In genomic region chr6:125041740-125042459, GRCh38 we compare ENCODE assay signal across 18 cellular contexts.
DNase-seq lines count a peak whose midpoint lies in the region; ATAC-seq and TF ChIP-seq lines count a peak whose summit lies in the region.
"Had no signal": no experiment of that assay in that cellular context is flagged by ENCODE, and none has a peak within 500 bp of the region (broad histone marks: within the 10 kb centered on the region; RNA-seq: fewer than 3 reads in every experiment).

No MANE protein-coding gene starts in this region.

- H3K4me3 ChIP-seq in breast epithelium, result no peak overlapping the region
- no peak overlapping the region for H3K4me3 ChIP-seq in PC-3 (ENCODE audit: low read length)
- H3K4me3 ChIP-seq in epithelial cell of esophagus (ENCODE audit: low read length), result no peak overlapping the region
- H3K4me3 ChIP-seq in skeletal muscle cell (ENCODE audit: low read depth, low read length), result no peak overlapping the region
- H3K4me3 ChIP-seq: gastroesophageal sphincter, vagina had no signal

- no peaks in the 10 kb centered on the region for H3K27me3 ChIP-seq in breast epithelium
- no peaks in the 10 kb centered on the region for H3K27me3 ChIP-seq in PC-3 (ENCODE audit: low read length)
- H3K27me3 ChIP-seq: gastroesophageal sphincter, vagina had no signal

- peak overlapping the region; percentile 36 for H3K27ac Mint-ChIP-seq in MCF 10A (ENCODE audit: low read depth, unreplicated experiment)
- no peak overlapping the region for H3K27ac Mint-ChIP-seq in glutamatergic neuron (ENCODE audit: unreplicated experiment)
- H3K27ac Mint-ChIP-seq: immature natural killer cell; stimulated activated naive CD8-positive, alpha-beta T cell treated with anti-CD3 and anti-CD28 coated beads, Interleukin-15, amount 100 ng/mL, for 72 hours had no signal

- H3K27me3 Mint-ChIP-seq in MCF 10A (ENCODE audit: insufficient read depth, unreplicated experiment) (no peaks in the 10 kb centered on the region), glutamatergic neuron (ENCODE audit: unreplicated experiment) (no peaks in the 10 kb centered on the region)

- H2AFZ ChIP-seq in PC-3 (ENCODE audit: low read length), result no peak overlapping the region

- H3K4me3 Mint-ChIP-seq in MCF 10A (ENCODE audit: unreplicated experiment), result no peak overlapping the region
- no peak overlapping the region for H3K4me3 Mint-ChIP-seq in glutamatergic neuron (ENCODE audit: unreplicated experiment)
- H3K4me3 Mint-ChIP-seq: activated T-cell treated with anti-CD3 and anti-CD28 coated beads, Interleukin-2, amount 50 U/mL, for 4 hours; immature natural killer cell; stimulated activated naive CD8-positive, alpha-beta T cell treated with anti-CD3 and anti-CD28 coated beads, Interleukin-15, amount 100 ng/mL, for 72 hours had no signal

- no peak overlapping the region for H3K9ac ChIP-seq in PC-3 (ENCODE audit: low read length)

- H3K27ac ChIP-seq in breast epithelium (no peak overlapping the region), PC-3 (ENCODE audit: low read length) (no peak overlapping the region)
- H3K27ac ChIP-seq: gastroesophageal sphincter, vagina had no signal

- no peak for TF ChIP-seq POLR2A in breast epithelium (IDR thresholded peaks at IDR 0.05)

- H3K9me3 ChIP-seq in breast epithelium (no peaks in the 10 kb centered on the region), PC-3 (ENCODE audit: low read length) (no peaks in the 10 kb centered on the region)
- H3K9me3 ChIP-seq: gastroesophageal sphincter, vagina had no signal

- TF ChIP-seq CTCF in MCF 10A (IDR thresholded peaks at IDR 0.05; ENCODE audit: unreplicated experiment) (no peak), breast epithelium (IDR thresholded peaks at IDR 0.05) (no peak), PC-3 (conservative IDR thresholded peaks at IDR 0.05; ENCODE audit: low read depth, low read length) (no peak), epithelial cell of esophagus (IDR thresholded peaks at IDR 0.05; ENCODE audit: insufficient read depth, low read depth, low read length, missing control alignments) (no peak), glutamatergic neuron (IDR thresholded peaks at IDR 0.05; ENCODE audit: partially characterized antibody, unreplicated experiment) (no peak)

- peak; percentile 59 for ATAC-seq in PC-3
- ATAC-seq: activated T-cell treated with anti-CD3 and anti-CD28 coated beads, Interleukin-2, amount 50 U/mL, for 4 hours; gastroesophageal sphincter; stimulated activated naive CD8-positive, alpha-beta T cell treated with anti-CD3 and anti-CD28 coated beads, Interleukin-15, amount 100 ng/mL, for 72 hours had no signal

- no peaks in the 10 kb centered on the region for H3F3A ChIP-seq in PC-3 (ENCODE audit: low read length, unreplicated experiment)

- H3K36me3 Mint-ChIP-seq in MCF 10A (ENCODE audit: insufficient read depth, unreplicated experiment) (peaks cover 20% of the 10 kb centered on the region), glutamatergic neuron (ENCODE audit: unreplicated experiment) (no peaks in the 10 kb centered on the region)

- intact Hi-C loops in MCF 10A (cut with micrococcal nuclease), result no loop called here
- intact Hi-C loops in breast epithelium (cut with DNase I; ENCODE audit: low total_unique reads), result no loop called here
- intact Hi-C loops in PC-3 (cut with micrococcal nuclease), result no loop called here

- peaks cover 43% of the 10 kb centered on the region for H3K4me1 Mint-ChIP-seq in MCF 10A (ENCODE audit: insufficient read depth, unreplicated experiment)
- no peaks in the 10 kb centered on the region for H3K4me1 Mint-ChIP-seq in glutamatergic neuron (ENCODE audit: low read depth, unreplicated experiment)
- H3K4me1 Mint-ChIP-seq: immature natural killer cell; stimulated activated naive CD8-positive, alpha-beta T cell treated with anti-CD3 and anti-CD28 coated beads, Interleukin-15, amount 100 ng/mL, for 72 hours had no signal

- no peaks in the 10 kb centered on the region for H3K79me2 ChIP-seq in PC-3 (ENCODE audit: low read length)

- H3K4me2 ChIP-seq in PC-3 (ENCODE audit: low read length), result no peak overlapping the region

- CTCF ChIA-PET in MCF 10A (lab: Yijun Ruan, JAX) (interaction anchor here (1.2 kb wide), 1 partner anchor 34 kb away, joined by 3 read pairs; no protein-coding TSS in a partner anchor), PC-3 (lab: Charles Lee) (no interaction called here)

- DNase-seq in MCF 10A (ENCODE audit: unreplicated experiment), result peak; percentile 66
- DNase-seq in breast epithelium (ENCODE audit: low spot score in 2 of 2), result no peak
- DNase-seq in PC-3, result peak; percentile 69
- DNase-seq in epithelial cell of esophagus (ENCODE audit: low read depth), result peak; percentile 85
- peak; percentile 50 for DNase-seq in skeletal muscle cell (ENCODE audit: low read depth)
- DNase-seq in HK-2 (ENCODE audit: unreplicated experiment), result no peak
- DNase-seq in glutamatergic neuron, result no peak
- DNase-seq in putamen (ENCODE audit: low spot score), result no peak
- DNase-seq: activated CD4-positive, alpha-beta T cell treated with anti-CD3 and anti-CD28 coated beads, Interleukin-2, amount 50 U/mL, for 1 hour; activated T-cell treated with anti-CD3 and anti-CD28 coated beads, Interleukin-2, amount 50 U/mL, for 4 hours; immature natural killer cell; midbrain; NCI-H1930; occipital lobe; SHP77 treated with DMSO at 0.1 percent for 48 hours; stimulated activated naive CD8-positive, alpha-beta T cell treated with anti-CD3 and anti-CD28 coated beads, Interleukin-15, amount 100 ng/mL, for 72 hours had no signal

- BruUV-seq in MCF 10A (replicated peaks; lab: Mats Ljungman, UMichigan), result no TSS peak
- no TSS peak for BruUV-seq in PC-3 (replicated peaks; lab: Mats Ljungman, UMichigan)

- no peaks in the 10 kb centered on the region for H3K9me3 Mint-ChIP-seq in MCF 10A (ENCODE audit: unreplicated experiment)
- H3K9me3 Mint-ChIP-seq in glutamatergic neuron (ENCODE audit: unreplicated experiment), result no peaks in the 10 kb centered on the region
- H3K9me3 Mint-ChIP-seq: immature natural killer cell; stimulated activated naive CD8-positive, alpha-beta T cell treated with anti-CD3 and anti-CD28 coated beads, Interleukin-15, amount 100 ng/mL, for 72 hours had no signal

- H3K36me3 ChIP-seq in breast epithelium (no peaks in the 10 kb centered on the region), PC-3 (ENCODE audit: low read depth, low read length) (no peaks in the 10 kb centered on the region)

- POLR2A ChIA-PET in MCF 10A (lab: Yijun Ruan, JAX), result interaction anchor here (0.9 to 1.3 kb wide), 5 partner anchors 10 to 79 kb away, joined by 3 to 6 read pairs (median 3); no protein-coding TSS in a partner anchor
- POLR2A ChIA-PET in PC-3 (lab: Charles Lee; ENCODE audit: unreplicated experiment), result no interaction called here

- no peaks in the 10 kb centered on the region for H4K20me1 ChIP-seq in PC-3 (ENCODE audit: low read length)

- no peaks in the 10 kb centered on the region for H3K4me1 ChIP-seq in breast epithelium
- H3K4me1 ChIP-seq in PC-3 (ENCODE audit: insufficient read depth, low read length), result peaks cover 17% of the 10 kb centered on the region
- H3K4me1 ChIP-seq: vagina had no signal

- no peaks in the 10 kb centered on the region for H3K9me2 ChIP-seq in PC-3 (replicated peaks; ENCODE audit: low read length)

Comparison
In these comparisons a context has a peak if more than half of its experiments do, and no peak if none do; other contexts are left out.
1. DNase-seq: peak in MCF 10A (single experiment), PC-3 (single experiment), epithelial cell of esophagus (single experiment) and skeletal muscle cell (single experiment); none in breast epithelium (0 of 2), HK-2 (single experiment), glutamatergic neuron (single experiment) and putamen (single experiment).